Comparison of ENCODE assay signal across 11 cellular contexts in genomic region chr15:39585394-39585841, GRCh38. TPM values are rescaled to one million over a fixed set of nuclear protein-coding genes. Genes with fewer than 3 reads are reported as not detected.
DNase-seq lines count a peak whose midpoint lies in the region; ATAC-seq and TF ChIP-seq lines count a peak whose summit lies in the region.
"Had no signal": no experiment of that assay in that cellular context is flagged by ENCODE, and none has a peak within 500 bp of the region (broad histone marks: within the 10 kb centered on the region; RNA-seq: fewer than 3 reads in every experiment).

No MANE protein-coding gene starts in this region.

- H3K9ac ChIP-seq in fibroblast of lung (ENCODE audit: insufficient read depth, low read length) = peak overlapping the region; percentile 21

- no peak overlapping the region for H2AFZ ChIP-seq in fibroblast of lung (ENCODE audit: low read length)

- peaks cover 9% of the 10 kb centered on the region for H3K4me1 ChIP-seq in fibroblast of lung (ENCODE audit: control insufficient read depth, extremely low read depth, insufficient read depth, low read length)

- H3K36me3 ChIP-seq in fibroblast of lung (ENCODE audit: control insufficient read depth, insufficient read depth, low read length) = peaks cover 53% of the 10 kb centered on the region
- H3K36me3 ChIP-seq in H7 (replicated peaks; ENCODE audit: control insufficient read depth, insufficient read depth, low read length) = peaks cover 56% of the 10 kb centered on the region

- TF ChIP-seq CTCF in RWPE1 (conservative IDR thresholded peaks at IDR 0.05; ENCODE audit: low read depth) (no peak), fibroblast of lung (conservative IDR thresholded peaks at IDR 0.05 in 1 of 2, IDR thresholded peaks at IDR 0.05 in 1 of 2; ENCODE audit: low read depth in 1 of 2, low read length in 2 of 2) (no peak)

- H3K4me3 ChIP-seq in fibroblast of lung (replicated peaks in 1 of 4; ENCODE audit: control extremely low read depth in 1 of 4, insufficient read depth in 1 of 4, low read depth in 3 of 4, low read length in 4 of 4) = peak overlapping the region; percentile 5 to 96 (median 18)
- H3K4me3 ChIP-seq in H7 (ENCODE audit: insufficient read depth, low read depth, low read length) = no peak overlapping the region

- peaks cover 10% of the 10 kb centered on the region for H4K20me1 ChIP-seq in fibroblast of lung (ENCODE audit: control insufficient read depth, extremely low read depth, insufficient read depth, low read length)

- no peaks in the 10 kb centered on the region for H3K9me3 ChIP-seq in fibroblast of lung (ENCODE audit: control insufficient read depth, insufficient read depth, low read depth, low read length)

- H3K79me2 ChIP-seq in fibroblast of lung (ENCODE audit: control insufficient read depth, insufficient read depth, low read length) = peaks cover 74% of the 10 kb centered on the region

- peak; percentile 64 for DNase-seq in DMS 273 (lab: John Stamatoyannopoulos, UW; ENCODE audit: unreplicated experiment)
- DNase-seq in RWPE1 (ENCODE audit: low spot score) = no peak
- DNase-seq in fibroblast of lung (ENCODE audit: low read depth in 2 of 2) = peak; percentile 7 to 21
- peak; percentile 11 for DNase-seq in pulmonary artery endothelial cell (ENCODE audit: low read depth, low spot score)
- DNase-seq in stimulated activated CD4-positive, alpha-beta T cell treated with anti-CD3 and anti-CD28 coated beads, Interleukin-4, amount 100 ng/mL, for 4 hours = no peak
- no peak for DNase-seq in SIG-M5 treated with dmso at 0.1 percent for 504 hours (lab: John Stamatoyannopoulos, UW; ENCODE audit: unreplicated experiment)
- no peak for DNase-seq in H7
- DNase-seq: anterior cingulate cortex; CD4-positive, alpha-beta memory T cell had no signal

- ATAC-seq in HG03378 (IDR thresholded peaks at IDR 0.05; ENCODE audit: unreplicated experiment) = no peak

- POLR2A ChIA-PET in RWPE1 (lab: Yijun Ruan, JAX; ENCODE audit: low non-redundant PET) = no interaction called here

- H3K4me2 ChIP-seq in fibroblast of lung (ENCODE audit: extremely low read depth, insufficient read depth, low read length) = peak overlapping the region; percentile 86

- CTCF ChIA-PET in RWPE1 (lab: Yijun Ruan, JAX) = no interaction called here

- H3K27ac ChIP-seq in RWPE1 (peak overlapping the region; percentile 57), fibroblast of lung (ENCODE audit: insufficient read depth, low read length) (peak overlapping the region; percentile 37)
- H3K27ac ChIP-seq: HL-60 had no signal

- no peaks in the 10 kb centered on the region for H3K27me3 ChIP-seq in fibroblast of lung (ENCODE audit: control insufficient read depth, insufficient read depth, low read length)
- no peaks in the 10 kb centered on the region for H3K27me3 ChIP-seq in H7 (ENCODE audit: control insufficient read depth, insufficient read depth, low read length)

RNA-seq across cellular contexts. Expression of gene THBS1, which starts 4.5 kb away (rescaled TPM):
- 631 and 1,745 TPM in 2 replicates for total RNA-seq in fibroblast of lung
- 533 and 1,512 TPM in 2 replicates for polyA plus RNA-seq in fibroblast of lung
- polyA plus RNA-seq in fibroblast of lung (2012) = 619 and 1,936 TPM in 2 replicates
- polyA minus RNA-seq in fibroblast of lung (ENCODE audit: low replicate concordance) = 5,982 and 9,421 TPM in 2 replicates
- 5,210 and 8,327 TPM in 2 replicates for total RNA-seq in pulmonary artery endothelial cell
- total RNA-seq in H7 (2014; rRNA removed; shearing (Covaris generic)) = 9.9 and 10.1 TPM in 2 replicates

Comparison
In these comparisons a context has a peak if more than half of its experiments do, and no peak if none do; other contexts are left out.
1. DNase-seq: peak in DMS 273 (single experiment), fibroblast of lung (2 of 2) and pulmonary artery endothelial cell (single experiment); none in RWPE1 (single experiment), stimulated activated CD4-positive, alpha-beta T cell treated with anti-CD3 and anti-CD28 coated beads, Interleukin-4, amount 100 ng/mL, for 4 hours (0 of 2), SIG-M5 treated with dmso at 0.1 percent for 504 hours (single experiment) and H7 (single experiment).
2. RNA of gene THBS1, which starts 4.5 kb away (total RNA-seq): 5,210 to 8,327 TPM in pulmonary artery endothelial cell and 631 to 1,745 TPM in fibroblast of lung; 9.9 to 10.1 TPM in H7; every median in the first group is over 10 times any median in the second.